8 cellular contexts compared by ENCODE assay signal in the genomic region with DNA sequence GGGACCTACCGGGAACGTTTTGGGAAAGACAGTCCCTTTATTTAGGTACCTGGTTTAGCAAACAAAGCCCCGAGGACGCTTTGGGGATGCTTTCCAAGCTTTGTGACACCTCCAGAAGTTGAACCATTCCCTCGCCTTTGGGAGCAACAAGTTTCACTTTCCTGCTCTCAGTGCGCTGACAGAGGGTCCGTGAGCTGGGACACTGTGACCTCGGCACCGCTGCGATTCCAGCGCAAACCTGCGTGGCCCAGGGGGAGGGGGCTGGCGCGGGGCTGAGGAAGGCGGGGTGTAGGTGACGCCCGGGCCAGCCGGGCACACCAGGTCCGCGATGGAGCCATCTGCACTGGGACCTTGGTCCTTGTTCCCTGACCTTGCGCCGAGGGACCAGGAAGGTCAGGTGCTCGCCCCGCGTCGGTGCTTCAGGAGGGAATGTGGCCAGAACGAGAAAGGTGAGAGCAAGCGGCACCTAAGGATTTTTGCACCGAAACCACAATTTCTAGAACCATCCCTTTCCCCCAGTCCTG. TPM values are rescaled to one million over a fixed set of nuclear protein-coding genes. Genes with fewer than 3 reads are reported as not detected.
A peak's percentile ranks its signal among the peaks of the same experiment; 100 is the strongest.
DNase-seq lines count a peak whose midpoint lies in the region; ATAC-seq and TF ChIP-seq lines count a peak whose summit lies in the region.

No MANE protein-coding gene starts in this region.

- H3K27me3 ChIP-seq in dorsolateral prefrontal cortex = peaks cover 3 to 60% (median 31%) of the 10 kb centered on the region in 45 donors

- no peak for ATAC-seq in HG02938 (IDR thresholded peaks at IDR 0.05; ENCODE audit: unreplicated experiment)

- H3K4me3 ChIP-seq in dorsolateral prefrontal cortex = peak overlapping the region; percentile 30 to 85 (median 62)
- H3K4me3 ChIP-seq in mesodermal cell (ENCODE audit: extremely low read depth, insufficient read depth, low read length, poor library complexity, severe bottlenecking) = peak overlapping the region; percentile 32

- WGBS in mesodermal cell (ENCODE audit: insufficient coverage in 2 of 2), 2 experiments = 0% methylated on average over 21 to 23 of the region's 29 CpGs

- intact Hi-C loops in dorsolateral prefrontal cortex (cut with DNase I) = loop anchor here in 1 of 2 donors (5.0 kb wide), 1 partner anchor 712 kb away; no protein-coding TSS in a partner anchor

- DNase-seq in DMS53 (lab: John Stamatoyannopoulos, UW) = peak; percentile 31
- no peak for DNase-seq in DMS53 treated with DMSO at 0.1 percent for 48 hours (lab: John Stamatoyannopoulos, UW; ENCODE audit: unreplicated experiment)
- DNase-seq in NCI-H69 (lab: John Stamatoyannopoulos, UW) = peak; percentile 32
- no peak for DNase-seq in dorsolateral prefrontal cortex
- no peak for DNase-seq in HPDE6-E6E7 (ENCODE audit: extremely low spot score)
- no peak for DNase-seq in NCI-H2107 treated with DMSO at 0.1 percent for 48 hours (lab: John Stamatoyannopoulos, UW; ENCODE audit: unreplicated experiment)

- peak overlapping the region in 1 of 59 donors; percentile 11 for H3K27ac ChIP-seq in dorsolateral prefrontal cortex
- H3K27ac ChIP-seq in mesodermal cell (ENCODE audit: low read depth, low read length, severe bottlenecking) = no peak overlapping the region

- no peaks in the 10 kb centered on the region for H3K9me3 ChIP-seq in mesodermal cell (ENCODE audit: control insufficient read depth, low read length)

- H3K4me1 ChIP-seq in mesodermal cell (ENCODE audit: control insufficient read depth, insufficient read depth, low read length, poor library complexity, severe bottlenecking) = peaks cover 13% of the 10 kb centered on the region

- H3K36me3 ChIP-seq in mesodermal cell (ENCODE audit: control insufficient read depth, insufficient read depth, low read length) = no peaks in the 10 kb centered on the region

- TF ChIP-seq CTCF in dorsolateral prefrontal cortex (IDR thresholded peaks at IDR 0.05 in 54 of 56, conservative IDR thresholded peaks at IDR 0.05 in 2 of 56; ENCODE audit: low read depth in 1 of 56, partially characterized antibody in 56 of 56) = no peak

RNA-seq across cellular contexts. Expression of a gene that starts 0.7 kb away (rescaled TPM):
- total RNA-seq in dorsolateral prefrontal cortex = 1 to 10 TPM in 62 of 120 experiments, under 1 TPM in 58; 0.19 to 4.6 (median 1.0) TPM
- polyA plus RNA-seq in mesodermal cell (2013, experiment 1 of 2) = 24.3 TPM
- polyA plus RNA-seq in mesodermal cell (2013, experiment 2 of 2) = 23.9 TPM

Comparison
In these comparisons a context has a peak if more than half of its experiments do, and no peak if none do; other contexts are left out.
1. DNase-seq: peak in DMS53 (single experiment) and NCI-H69 (single experiment); none in DMS53 treated with DMSO at 0.1 percent for 48 hours (single experiment), dorsolateral prefrontal cortex (0 of 10), HPDE6-E6E7 (single experiment) and NCI-H2107 treated with DMSO at 0.1 percent for 48 hours (single experiment).